8 cellular contexts compared by ENCODE assay signal in genomic region chr7:74650055-74650454, GRCh38. TPM values are rescaled to one million over a fixed set of nuclear protein-coding genes. Genes with fewer than 3 reads are reported as not detected.
DNase-seq lines count a peak whose midpoint lies in the region; ATAC-seq and TF ChIP-seq lines count a peak whose summit lies in the region.
"Not testable (repeated sequence)": the region's sequence is repeated elsewhere in the genome, so short reads cannot be mapped to it uniquely, and the experiment has no call there.

No MANE protein-coding gene starts in this region.

- ATAC-seq in GM21723 (IDR thresholded peaks at IDR 0.05; ENCODE audit: unreplicated experiment) (peak; percentile 84), T-cell (replicated peaks in 1 of 4) (peak; percentile 90 to 93 (median 91))
- ATAC-seq in stimulated activated naive B cell treated with anti-CD40 and anti-IgM and Interleukin-4, amounts not matched to agents 10 μg/mL and 1 μg/mL and 100 μg/mL, for 72 hours (replicated peaks), result peak; percentile 97 to 98

- H3K4me2 ChIP-seq in neural progenitor cell, result peak overlapping the region; percentile 31

- peak overlapping the region; percentile 85 for H2AFZ ChIP-seq in neural progenitor cell (replicated peaks)

- not testable (repeated sequence) for H3K9me3 ChIP-seq in neural progenitor cell (ENCODE audit: low read depth)

- not testable (repeated sequence) for H3K79me2 ChIP-seq in neural progenitor cell (ENCODE audit: low read depth)

- H3K4me3 ChIP-seq in HL-60 (replicated peaks; ENCODE audit: insufficient read depth, low read length), result peak overlapping the region; percentile 14
- peak overlapping the region; percentile 14 for H3K4me3 ChIP-seq in fibroblast of the aortic adventitia (ENCODE audit: low read depth, low read length)
- not testable (repeated sequence) for H3K4me3 ChIP-seq in neural progenitor cell

- H3K27me3 ChIP-seq in HL-60 (ENCODE audit: insufficient read depth, poor library complexity, severe bottlenecking); neural progenitor cell: not testable (repeated sequence)

- H3K27ac ChIP-seq in HL-60 (replicated peaks), result peak overlapping the region; percentile 59
- H3K27ac ChIP-seq in neural progenitor cell, result not testable (repeated sequence)

- not testable (repeated sequence) for H3K36me3 Mint-ChIP-seq in T-cell; neural progenitor cell; stimulated activated naive B cell treated with anti-CD40 and anti-IgM and Interleukin-4, amounts not matched to agents 10 μg/mL and 1 μg/mL and 100 μg/mL, for 72 hours

- peak; percentile 70 for DNase-seq in GM10248 (ENCODE audit: extremely low spot score)
- peak in 1 of 2 experiments; percentile 60 for DNase-seq in HL-60 (ENCODE audit: low read depth in 1 of 2, low spot score in 1 of 2)
- peak; percentile 17 to 71 (median 45) for DNase-seq in T-cell
- peak; percentile 71 for DNase-seq in activated T-helper 9 cell treated with anti-CD3 and anti-CD28 coated beads, Interleukin-2, amount 50 U/mL, for 16 hours (ENCODE audit: low read depth)
- peak; percentile 64 for DNase-seq in fibroblast of the aortic adventitia (ENCODE audit: low read depth)
- DNase-seq in neural progenitor cell (ENCODE audit: low spot score), result not testable (repeated sequence)
- peak; percentile 81 for DNase-seq in stimulated activated naive B cell treated with anti-CD40 and anti-IgM and Interleukin-4, amounts not matched to agents 10 μg/mL and 1 μg/mL and 100 μg/mL, for 72 hours

- H4K20me1 ChIP-seq in neural progenitor cell (ENCODE audit: low read depth), result not testable (repeated sequence)

- H3K4me1 Mint-ChIP-seq in T-cell (peaks cover 15 to 32% (median 30%) of the 10 kb centered on the region in 3 donors), neural progenitor cell (peaks cover 17% of the 10 kb centered on the region)
- H3K4me1 Mint-ChIP-seq in stimulated activated naive B cell treated with anti-CD40 and anti-IgM and Interleukin-4, amounts not matched to agents 10 μg/mL and 1 μg/mL and 100 μg/mL, for 72 hours, result peaks cover 16 to 32% of the 10 kb centered on the region in 2 donors

- not testable (repeated sequence) for H3K9ac ChIP-seq in neural progenitor cell

- not testable (repeated sequence) for H3K36me3 ChIP-seq in neural progenitor cell

- peak overlapping the region; percentile 96 for H3K27ac Mint-ChIP-seq in T-cell
- H3K27ac Mint-ChIP-seq in neural progenitor cell, result peak overlapping the region; percentile 29
- peak overlapping the region; percentile 94 for H3K27ac Mint-ChIP-seq in stimulated activated naive B cell treated with anti-CD40 and anti-IgM and Interleukin-4, amounts not matched to agents 10 μg/mL and 1 μg/mL and 100 μg/mL, for 72 hours

- TF ChIP-seq CTCF in GM10248 (IDR thresholded peaks at IDR 0.05; ENCODE audit: control extremely low read depth, extremely low read depth, low read depth, missing control alignments); HL-60 (IDR thresholded peaks at IDR 0.05; ENCODE audit: insufficient read depth, low read length); fibroblast of the aortic adventitia (IDR thresholded peaks at IDR 0.05; ENCODE audit: insufficient read depth, low read length); neural progenitor cell (IDR thresholded peaks at IDR 0.05): not testable (repeated sequence)

- not testable (repeated sequence) for H3K9me3 Mint-ChIP-seq in T-cell; neural progenitor cell; stimulated activated naive B cell treated with anti-CD40 and anti-IgM and Interleukin-4, amounts not matched to agents 10 μg/mL and 1 μg/mL and 100 μg/mL, for 72 hours

- H3F3A ChIP-seq in neural progenitor cell (ENCODE audit: low read depth), result peaks cover 16% of the 10 kb centered on the region

- CTCF ChIA-PET in GM10248 (lab: Yijun Ruan, JAX); T-cell (lab: Charles Lee): not testable (repeated sequence)

- not testable (repeated sequence) for H3K27me3 Mint-ChIP-seq in T-cell; neural progenitor cell (ENCODE audit: insufficient read depth, low read depth); stimulated activated naive B cell treated with anti-CD40 and anti-IgM and Interleukin-4, amounts not matched to agents 10 μg/mL and 1 μg/mL and 100 μg/mL, for 72 hours

- H3K4me3 Mint-ChIP-seq in T-cell, result peak overlapping the region; percentile 85 to 89 (median 87)
- H3K4me3 Mint-ChIP-seq in neural progenitor cell, result not testable (repeated sequence)
- H3K4me3 Mint-ChIP-seq in stimulated activated naive B cell treated with anti-CD40 and anti-IgM and Interleukin-4, amounts not matched to agents 10 μg/mL and 1 μg/mL and 100 μg/mL, for 72 hours, result peak overlapping the region; percentile 80 to 84

- POLR2A ChIA-PET in GM10248 (lab: Yijun Ruan, JAX); T-cell (lab: Charles Lee): not testable (repeated sequence)

- H3K4me1 ChIP-seq in neural progenitor cell, result not testable (repeated sequence)

RNA-seq across cellular contexts. Expression of gene GTF2I, which starts 7.5 kb away (rescaled TPM):
- total RNA-seq in T-cell (100 to 1,000 TPM; 155 to 196 (median 166) TPM), fibroblast of the aortic adventitia (ENCODE audit: low replicate concordance) (109 and 156 TPM in 2 replicates), neural progenitor cell (ENCODE audit: low replicate concordance) (256 and 310 TPM in 2 replicates)

Comparison
In these comparisons a context has a peak if more than half of its experiments do, and no peak if none do; other contexts are left out.
1. H3K27ac Mint-ChIP-seq: peak in every context shown above with its lines; median percentile 96 in T-cell; 94 in stimulated activated naive B cell treated with anti-CD40 and anti-IgM and Interleukin-4, amounts not matched to agents 10 μg/mL and 1 μg/mL and 100 μg/mL, for 72 hours; 29 in neural progenitor cell.